In the genomic region with DNA sequence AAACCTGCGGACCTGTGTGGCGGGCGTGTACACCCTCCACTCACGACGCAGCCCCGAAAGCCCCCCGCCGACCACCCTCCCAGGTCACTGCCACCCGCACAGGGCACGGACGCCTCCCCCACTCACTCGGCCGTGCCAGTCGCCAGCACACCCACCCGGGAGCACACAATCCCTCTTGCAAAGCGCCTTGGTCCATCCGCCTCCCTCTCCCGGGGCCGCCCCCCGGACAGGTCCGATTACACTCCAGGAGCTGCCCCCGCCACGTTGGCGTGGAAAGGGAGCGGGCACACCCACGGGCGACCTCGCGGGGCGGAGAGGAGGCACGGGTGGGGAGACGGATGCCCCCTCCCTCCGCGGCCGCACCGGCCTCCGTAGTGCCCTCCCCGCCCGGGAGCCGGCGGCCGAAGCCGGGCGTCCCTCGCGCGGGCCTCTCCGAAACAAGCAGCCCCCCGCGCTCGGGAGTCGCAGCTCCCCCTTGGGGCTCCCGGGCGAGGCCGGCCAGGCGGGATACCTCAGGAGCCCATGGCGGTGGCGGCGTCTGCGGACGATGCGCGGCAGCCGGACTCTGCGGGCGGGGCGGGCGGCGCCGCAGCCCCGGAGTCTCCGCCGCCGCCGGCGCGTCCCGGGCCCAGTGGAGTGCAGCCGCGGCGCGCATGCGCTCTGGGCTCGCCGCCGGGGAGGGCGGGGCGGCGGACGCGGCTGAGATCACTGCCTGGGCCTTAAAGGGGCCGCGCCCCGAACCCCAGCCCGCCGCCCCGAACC, we compare ENCODE assay signal across 8 cellular contexts. TPM values are rescaled to one million over a fixed set of nuclear protein-coding genes. Genes with fewer than 3 reads are reported as not detected.
DNase-seq lines count a peak whose midpoint lies in the region; ATAC-seq, FAIRE-seq and TF ChIP-seq lines count a peak whose summit lies in the region.

A gene (minus strand): TSS at position 638 of the 762 bp plus-strand sequence. CDS start 25,049 bp downstream, outside the sequence.

- no peak for TF ChIP-seq CTCF in LNCaP clone FGC (IDR thresholded peaks at IDR 0.05; ENCODE audit: control insufficient read depth, extremely low read depth, insufficient read depth)
- TF ChIP-seq CTCF in astrocyte (IDR thresholded peaks at IDR 0.05; ENCODE audit: insufficient read depth, low read depth, low read length) = no peak
- peak in 2 of 4 experiments; percentile 26 to 34 for TF ChIP-seq CTCF in uterus (IDR thresholded peaks at IDR 0.05)

- peaks cover 49% of the 10 kb centered on the region for H4K20me1 ChIP-seq in astrocyte (ENCODE audit: insufficient read depth, low read length)

- H3K27ac Mint-ChIP-seq in astrocyte (ENCODE audit: unreplicated experiment) = peak within 1 kb of the TSS; percentile 90

- no peaks in the 10 kb centered on the region for H3K9me3 ChIP-seq in astrocyte (ENCODE audit: insufficient read depth, low read depth, low read length)
- no peaks in the 10 kb centered on the region for H3K9me3 ChIP-seq in uterus

- H2AFZ ChIP-seq in astrocyte (ENCODE audit: low read depth, low read length) = peak within 1 kb of the TSS; percentile 84

- H3K36me3 Mint-ChIP-seq in astrocyte (ENCODE audit: low read depth, unreplicated experiment) = peaks cover 2% of the 10 kb centered on the region

- peak; percentile 64 for ATAC-seq in GM21360 (IDR thresholded peaks at IDR 0.05; ENCODE audit: unreplicated experiment)

- peaks cover 51% of the 10 kb centered on the region for H3K79me2 ChIP-seq in astrocyte (ENCODE audit: insufficient read depth, low read length)

- peak; percentile 96 to 99 for TF ChIP-seq POLR2A in uterus (IDR thresholded peaks at IDR 0.05)

- H3K27me3 Mint-ChIP-seq in astrocyte (ENCODE audit: low read depth, unreplicated experiment) = no peaks in the 10 kb centered on the region

- peak within 1 kb of the TSS; percentile 88 for H3K9ac ChIP-seq in astrocyte (ENCODE audit: low read length)

- peak within 1 kb of the TSS; percentile 98 for H3K4me2 ChIP-seq in astrocyte (ENCODE audit: low read length)

- no peaks in the 10 kb centered on the region for H3K36me3 ChIP-seq in astrocyte (ENCODE audit: insufficient read depth, low read length)
- no peaks in the 10 kb centered on the region for H3K36me3 ChIP-seq in uterus

- no peaks in the 10 kb centered on the region for H3K9me3 Mint-ChIP-seq in astrocyte (ENCODE audit: unreplicated experiment)

- H3K27me3 ChIP-seq in astrocyte (ENCODE audit: insufficient read depth, low read length) = no peaks in the 10 kb centered on the region
- H3K27me3 ChIP-seq in uterus = no peaks in the 10 kb centered on the region

- H3K4me3 ChIP-seq in LNCaP clone FGC (ENCODE audit: low read depth, low read length) (peak within 1 kb of the TSS; percentile 74), astrocyte (ENCODE audit: insufficient read depth, low read depth, low read length) (peak within 1 kb of the TSS; percentile 89), uterus (peak within 1 kb of the TSS; percentile 83 to 98)

- intact Hi-C loops in uterus (cut with DNase I; ENCODE audit: low total_unique reads) = no loop called here

- H3K27ac ChIP-seq in astrocyte (ENCODE audit: low read depth, low read length) = peak within 1 kb of the TSS; percentile 80
- peak within 1 kb of the TSS; percentile 96 to 100 for H3K27ac ChIP-seq in uterus

- peaks cover 25% of the 10 kb centered on the region for H3K4me1 ChIP-seq in astrocyte (ENCODE audit: insufficient read depth, low read length)
- H3K4me1 ChIP-seq in uterus = peaks cover 0 to 24% of the 10 kb centered on the region in 2 donors

- no peak for FAIRE-seq in astrocyte (lab: Jason Lieb, UNC)

- peak within 1 kb of the TSS; percentile 93 for H3K4me3 Mint-ChIP-seq in astrocyte (ENCODE audit: unreplicated experiment)

- H3K4me1 Mint-ChIP-seq in astrocyte (ENCODE audit: low read depth, unreplicated experiment) = peaks cover 36% of the 10 kb centered on the region

- DNase-seq in CMK (ENCODE audit: low read depth) (peak; percentile 37), LNCaP clone FGC (ENCODE audit: low read depth) (no peak), T-helper 22 cell (ENCODE audit: low read depth) (peak; percentile 70), astrocyte (ENCODE audit: low read depth) (no peak), hepatic stellate cell (ENCODE audit: low spot score) (peak; percentile 93), renal cortical epithelial cell (ENCODE audit: low read depth) (no peak), uterus (peak; percentile 73 to 81)

RNA-seq across cellular contexts. Expression of the gene that starts here (rescaled TPM):
- 109 and 114 TPM in 2 replicates for total RNA-seq in astrocyte
- 16.5 and 67.5 TPM in 2 replicates for total RNA-seq in renal cortical epithelial cell
- 10 to 100 TPM; 31.7 to 70.4 (median 50.7) TPM for total RNA-seq in uterus

Comparison
In these comparisons a context has a peak if more than half of its experiments do, and no peak if none do; other contexts are left out.
1. DNase-seq: peak in CMK (single experiment), T-helper 22 cell (single experiment), hepatic stellate cell (single experiment) and uterus (2 of 2); none in LNCaP clone FGC (single experiment), astrocyte (single experiment) and renal cortical epithelial cell (single experiment).
2. Peak in every context shown above with its lines, with median percentiles within 50 percentile points of each other: H3K4me3 ChIP-seq.